ENCODE assay signal across 8 cellular contexts in genomic region chr1:110087812-110088738, GRCh38. TPM values are rescaled to one million over a fixed set of nuclear protein-coding genes. Genes with fewer than 3 reads are reported as not detected.
A peak's percentile ranks its signal among the peaks of the same experiment; 100 is the strongest.
DNase-seq lines count a peak whose midpoint lies in the region; ATAC-seq and TF ChIP-seq lines count a peak whose summit lies in the region.

No MANE protein-coding gene starts in this region.

- intact Hi-C loops in activated T-helper 2 cell treated with anti-CD3 and anti-CD28 coated beads, Interferon-gamma antibody, Interleukin-2, Interleukin-4, amounts not matched to agents 10 μg/mL and 5 μg/mL and 100 μg/mL, durations not matched to agents 14 hours and 24 hours and 36 hours (cut with micrococcal nuclease) = loop anchor here (1.0 kb wide), 1 partner anchor 18 kb away; no protein-coding TSS in a partner anchor

- no peak for ATAC-seq in HG03457 (IDR thresholded peaks at IDR 0.05; ENCODE audit: unreplicated experiment)

- TF ChIP-seq CTCF in AG09319 (IDR thresholded peaks at IDR 0.05; ENCODE audit: low read depth, low read length) (peak; percentile 69), GM12875 (IDR thresholded peaks at IDR 0.05; ENCODE audit: borderline replicate concordance, insufficient read depth, low read depth, low read length) (peak; percentile 65; the same call in 1 of the 2 replicates), glutamatergic neuron (IDR thresholded peaks at IDR 0.05; ENCODE audit: partially characterized antibody, unreplicated experiment) (peak; percentile 82)

- H3K27ac Mint-ChIP-seq in activated T-helper 2 cell treated with anti-CD3 and anti-CD28 coated beads, Interferon-gamma antibody, Interleukin-2, Interleukin-4, amounts not matched to agents 10 μg/mL and 5 μg/mL and 100 μg/mL, durations not matched to agents 14 hours and 24 hours and 36 hours = no peak overlapping the region
- H3K27ac Mint-ChIP-seq in glutamatergic neuron (ENCODE audit: unreplicated experiment) = no peak overlapping the region

- H3K4me3 Mint-ChIP-seq in activated T-helper 2 cell treated with anti-CD3 and anti-CD28 coated beads, Interferon-gamma antibody, Interleukin-2, Interleukin-4, amounts not matched to agents 10 μg/mL and 5 μg/mL and 100 μg/mL, durations not matched to agents 14 hours and 24 hours and 36 hours (ENCODE audit: low read depth) = no peak overlapping the region
- no peak overlapping the region for H3K4me3 Mint-ChIP-seq in glutamatergic neuron (ENCODE audit: unreplicated experiment)

- H3K4me3 ChIP-seq in GM12875 (ENCODE audit: low read depth, low read length) = no peak overlapping the region

- DNase-seq in AG09319 (ENCODE audit: extremely low read depth, low read depth) (peak; percentile 12), HS-5 (ENCODE audit: low read depth) (peak; percentile 9), NOMO-1 treated with DMSO at 0.1 percent for 48 hours (lab: John Stamatoyannopoulos, UW; ENCODE audit: unreplicated experiment) (peak; percentile 44), glutamatergic neuron (peak; percentile 53), pulmonary artery endothelial cell (ENCODE audit: low read depth, low spot score) (peak; percentile 17)
- peak; percentile 27 for DNase-seq in activated T-helper 2 cell treated with anti-CD3 and anti-CD28 coated beads, Interferon-gamma antibody, Interleukin-2, Interleukin-4, amounts not matched to agents 10 μg/mL and 5 μg/mL and 100 μg/mL, durations not matched to agents 14 hours and 24 hours and 36 hours (ENCODE audit: low spot score)

- H3K36me3 Mint-ChIP-seq in activated T-helper 2 cell treated with anti-CD3 and anti-CD28 coated beads, Interferon-gamma antibody, Interleukin-2, Interleukin-4, amounts not matched to agents 10 μg/mL and 5 μg/mL and 100 μg/mL, durations not matched to agents 14 hours and 24 hours and 36 hours (ENCODE audit: low read depth) = no peaks in the 10 kb centered on the region
- no peaks in the 10 kb centered on the region for H3K36me3 Mint-ChIP-seq in glutamatergic neuron (ENCODE audit: unreplicated experiment)

- H3K4me1 Mint-ChIP-seq in activated T-helper 2 cell treated with anti-CD3 and anti-CD28 coated beads, Interferon-gamma antibody, Interleukin-2, Interleukin-4, amounts not matched to agents 10 μg/mL and 5 μg/mL and 100 μg/mL, durations not matched to agents 14 hours and 24 hours and 36 hours (ENCODE audit: low read depth) = peaks cover 9% of the 10 kb centered on the region
- peaks cover 14% of the 10 kb centered on the region for H3K4me1 Mint-ChIP-seq in glutamatergic neuron (ENCODE audit: low read depth, unreplicated experiment)

- peaks cover 58% of the 10 kb centered on the region for H3K27me3 Mint-ChIP-seq in activated T-helper 2 cell treated with anti-CD3 and anti-CD28 coated beads, Interferon-gamma antibody, Interleukin-2, Interleukin-4, amounts not matched to agents 10 μg/mL and 5 μg/mL and 100 μg/mL, durations not matched to agents 14 hours and 24 hours and 36 hours (ENCODE audit: low read depth)
- H3K27me3 Mint-ChIP-seq in glutamatergic neuron (ENCODE audit: unreplicated experiment) = peaks cover 28% of the 10 kb centered on the region

- no peaks in the 10 kb centered on the region for H3K9me3 Mint-ChIP-seq in activated T-helper 2 cell treated with anti-CD3 and anti-CD28 coated beads, Interferon-gamma antibody, Interleukin-2, Interleukin-4, amounts not matched to agents 10 μg/mL and 5 μg/mL and 100 μg/mL, durations not matched to agents 14 hours and 24 hours and 36 hours
- peaks cover 6% of the 10 kb centered on the region for H3K9me3 Mint-ChIP-seq in glutamatergic neuron (ENCODE audit: unreplicated experiment)

RNA-seq across cellular contexts. Expression of gene ALX3, which starts 17.6 kb away (rescaled TPM):
- total RNA-seq in activated T-helper 2 cell treated with anti-CD3 and anti-CD28 coated beads, Interferon-gamma antibody, Interleukin-2, Interleukin-4, amounts not matched to agents 10 μg/mL and 5 μg/mL and 100 μg/mL, durations not matched to agents 14 hours and 24 hours and 36 hours = not detected in 2 replicates
- total RNA-seq in glutamatergic neuron (ENCODE audit: unreplicated experiment) (not detected), pulmonary artery endothelial cell (not detected in 2 replicates)

RNA-seq across cellular contexts. Expression of gene UBL4B, which starts 24.2 kb away (rescaled TPM):
- not detected in 2 replicates for total RNA-seq in activated T-helper 2 cell treated with anti-CD3 and anti-CD28 coated beads, Interferon-gamma antibody, Interleukin-2, Interleukin-4, amounts not matched to agents 10 μg/mL and 5 μg/mL and 100 μg/mL, durations not matched to agents 14 hours and 24 hours and 36 hours
- total RNA-seq in glutamatergic neuron (ENCODE audit: unreplicated experiment) (not detected), pulmonary artery endothelial cell (not detected in 2 replicates)

RNA-seq across cellular contexts. Expression of gene STRIP1, which starts 53.7 kb away (rescaled TPM):
- total RNA-seq in activated T-helper 2 cell treated with anti-CD3 and anti-CD28 coated beads, Interferon-gamma antibody, Interleukin-2, Interleukin-4, amounts not matched to agents 10 μg/mL and 5 μg/mL and 100 μg/mL, durations not matched to agents 14 hours and 24 hours and 36 hours = 37.4 and 39.1 TPM in 2 replicates
- total RNA-seq in glutamatergic neuron (ENCODE audit: unreplicated experiment) (90.2 TPM), pulmonary artery endothelial cell (42.6 and 49.3 TPM in 2 replicates)
